Comparison of ENCODE assay signal across 20 cellular contexts in genomic region chr5:78006449-78006848, GRCh38.
"Had no signal": no experiment of that assay in that cellular context is flagged by ENCODE, and none has a peak within 500 bp of the region (broad histone marks: within the 10 kb centered on the region; RNA-seq: fewer than 3 reads in every experiment).

No MANE protein-coding gene starts in this region.

- FAIRE-seq: urothelium cell line had no signal

- H3K36me3 ChIP-seq: ovary, thyroid gland had no signal

- H3K27me3 ChIP-seq: heart left ventricle, neural progenitor cell, ovary, stomach, thyroid gland had no signal

- H3K4me3 ChIP-seq: heart left ventricle, left ventricle myocardium inferior, lower lobe of right lung, neural progenitor cell, ovary, stomach, thyroid gland had no signal

- ATAC-seq: esophagus mucosa; heart left ventricle; lower lobe of right lung; natural killer cell treated with Interleukin-12 subunit alpha and Interleukin-12 subunit beta and Interleukin-15 and Interleukin-18, amount 100 ng/mL, for 72 hours; right cardiac atrium had no signal

- DNase-seq: cortex of kidney; effector memory CD4-positive, alpha-beta T cell; heart left ventricle; islet precursor cell; left ventricle myocardium inferior; lower lobe of right lung; mesenchymal stem cell; midbrain; nucleus accumbens; ovary; right cardiac atrium; small intestine; stimulated activated CD4-positive, alpha-beta T cell treated with anti-CD3 and anti-CD28 coated beads, Interleukin-12 subunit alpha, Interleukin-12 subunit beta, amount 100 ng/mL, for 4 hours; stimulated activated naive CD4-positive, alpha-beta T cell; stomach; thyroid gland had no signal

- H2AFZ ChIP-seq: neural progenitor cell had no signal

- H3K4me1 ChIP-seq: lower lobe of right lung, thyroid gland had no signal

- H3K9ac ChIP-seq: neural progenitor cell had no signal

- H3K9me3 ChIP-seq: heart left ventricle, left ventricle myocardium inferior, lower lobe of right lung, ovary, stomach, thyroid gland had no signal

- H3K27ac ChIP-seq: heart left ventricle, left ventricle myocardium inferior, lower lobe of right lung, neural progenitor cell, ovary, stomach, thyroid gland had no signal
